8 cellular contexts compared by ENCODE assay signal in genomic region chr12:24948816-24949722, GRCh38. TPM values are rescaled to one million over a fixed set of nuclear protein-coding genes. Genes with fewer than 3 reads are reported as not detected.
DNase-seq lines count a peak whose midpoint lies in the region; ATAC-seq and TF ChIP-seq lines count a peak whose summit lies in the region.

Gene BCAT1, minus strand, starts transcription at chr12:24949101. Its CDS starts 169 bp downstream, at chr12:24948932.

- H3K27ac ChIP-seq in CD4-positive, CD25-positive, alpha-beta regulatory T cell (ENCODE audit: insufficient read depth, low read length, poor library complexity, severe bottlenecking) = no peak within 1 kb of the TSS
- H3K27ac ChIP-seq in dorsolateral prefrontal cortex = peak within 1 kb of the TSS in 2 of 59 donors; percentile 4 to 6
- no peak within 1 kb of the TSS for H3K27ac ChIP-seq in right lobe of liver

- H3K9me3 ChIP-seq in CD4-positive, CD25-positive, alpha-beta regulatory T cell (ENCODE audit: control insufficient read depth in 2 of 2, low read length in 2 of 2) = no peaks in the 10 kb centered on the region
- no peaks in the 10 kb centered on the region for H3K9me3 ChIP-seq in right lobe of liver

- TF ChIP-seq CTCF in dorsolateral prefrontal cortex (IDR thresholded peaks at IDR 0.05 in 54 of 56, conservative IDR thresholded peaks at IDR 0.05 in 2 of 56; ENCODE audit: low read depth in 1 of 56, partially characterized antibody in 56 of 56) (peak in 18 of 56 donors; percentile 2 to 50 (median 15)), right lobe of liver (IDR thresholded peaks at IDR 0.05) (no peak)

- no peaks in the 10 kb centered on the region for H3K36me3 ChIP-seq in CD4-positive, CD25-positive, alpha-beta regulatory T cell (ENCODE audit: control insufficient read depth, insufficient read depth, low read length)
- no peaks in the 10 kb centered on the region for H3K36me3 ChIP-seq in right lobe of liver

- peak within 1 kb of the TSS in 1 of 3 donors; percentile 76 for H3K27ac Mint-ChIP-seq in CD4-positive, CD25-positive, alpha-beta regulatory T cell

- peaks cover 53% of the 10 kb centered on the region for H3K27me3 Mint-ChIP-seq in CD4-positive, CD25-positive, alpha-beta regulatory T cell

- H3K4me3 ChIP-seq in CD4-positive, CD25-positive, alpha-beta regulatory T cell (ENCODE audit: low read depth, low read length) = peak within 1 kb of the TSS; percentile 72
- H3K4me3 ChIP-seq in dorsolateral prefrontal cortex = peak within 1 kb of the TSS; percentile 39 to 86 (median 61)
- H3K4me3 ChIP-seq in right lobe of liver = peak within 1 kb of the TSS; percentile 41 to 46 (median 46)

- peak within 1 kb of the TSS; percentile 51 to 88 (median 76) for H3K4me3 Mint-ChIP-seq in CD4-positive, CD25-positive, alpha-beta regulatory T cell

- intact Hi-C loops in dorsolateral prefrontal cortex (cut with DNase I) = loop anchor here in 1 of 2 donors (5.0 kb wide), 1 partner anchor 47 kb away; no protein-coding TSS in a partner anchor
- intact Hi-C loops in right lobe of liver (cut with DNase I) = no loop called here

- TF ChIP-seq POLR2A in right lobe of liver (IDR thresholded peaks at IDR 0.05) = no peak

- peaks cover 0 to 24% (median 9%) of the 10 kb centered on the region in 4 donors for H3K4me1 Mint-ChIP-seq in CD4-positive, CD25-positive, alpha-beta regulatory T cell

- peaks cover 12% of the 10 kb centered on the region for H3K4me1 ChIP-seq in CD4-positive, CD25-positive, alpha-beta regulatory T cell (ENCODE audit: control insufficient read depth, insufficient read depth, low read length, poor library complexity, severe bottlenecking)
- H3K4me1 ChIP-seq in right lobe of liver = no peaks in the 10 kb centered on the region

- H3K36me3 Mint-ChIP-seq in CD4-positive, CD25-positive, alpha-beta regulatory T cell = no peaks in the 10 kb centered on the region

- ATAC-seq in CD4-positive, CD25-positive, alpha-beta regulatory T cell (ENCODE audit: low read depth in 2 of 2) = peak; percentile 33 to 61
- ATAC-seq in GM19463 (IDR thresholded peaks at IDR 0.05; ENCODE audit: unreplicated experiment) (peak; percentile 40), right lobe of liver (peak; percentile 90 to 91 (median 90))

- H3K27me3 ChIP-seq in CD4-positive, CD25-positive, alpha-beta regulatory T cell (ENCODE audit: control insufficient read depth, insufficient read depth, low read length) = peaks cover 36% of the 10 kb centered on the region
- H3K27me3 ChIP-seq in dorsolateral prefrontal cortex (peaks cover 0 to 26% (median 3%) of the 10 kb centered on the region in 45 donors), right lobe of liver (no peaks in the 10 kb centered on the region)

- peak in 1 of 3 donors; percentile 26 for DNase-seq in CD4-positive, CD25-positive, alpha-beta regulatory T cell
- DNase-seq in HuH-7.5 (ENCODE audit: low spot score) (peak; percentile 72), UCSD-AML1 (lab: John Stamatoyannopoulos, UW; ENCODE audit: unreplicated experiment) (peak; percentile 86), dorsolateral prefrontal cortex (peak in 9 of 10 donors; percentile 40 to 71 (median 58)), right lobe of liver (peak; percentile 61 to 82 (median 74)), T-helper 9 cell (no peak)
- peak; percentile 42 for DNase-seq in stimulated activated CD4-positive, alpha-beta T cell treated with anti-CD3 and anti-CD28 coated beads, Interleukin-4, amount 100 ng/mL, for 1 hour

- peaks cover 0 to 5% (median 0%) of the 10 kb centered on the region in 7 donors for H3K9me3 Mint-ChIP-seq in CD4-positive, CD25-positive, alpha-beta regulatory T cell

- 15% methylated on average over 19 of the region's 48 CpGs for WGBS in right lobe of liver (ENCODE audit: insufficient coverage, low coverage, low lambda C conversion rate, missing lambda C conversion rate)

RNA-seq across cellular contexts. Expression of gene BCAT1, which starts in this region (rescaled TPM):
- total RNA-seq in CD4-positive, CD25-positive, alpha-beta regulatory T cell = 3.0 TPM
- polyA plus RNA-seq in CD4-positive, CD25-positive, alpha-beta regulatory T cell = 1 to 10 TPM in 1 of 4 donors, under 1 TPM in 3; 0.07 to 1.5 (median 0.42) TPM
- total RNA-seq in dorsolateral prefrontal cortex (10 to 100 TPM; 11.5 to 48.1 (median 32.6) TPM), right lobe of liver (1 to 10 TPM in 5 of 6 experiments, under 1 TPM in 1; 0.86 to 6.0 (median 2.7) TPM)

Comparison
In these comparisons a context has a peak if more than half of its experiments do, and no peak if none do; other contexts are left out.
1. ATAC-seq: peak in every context shown above with its lines; median percentile 90 in right lobe of liver; 47 in CD4-positive, CD25-positive, alpha-beta regulatory T cell; 40 in GM19463.